1 cellular context compared by ENCODE assay signal in the genomic region with DNA sequence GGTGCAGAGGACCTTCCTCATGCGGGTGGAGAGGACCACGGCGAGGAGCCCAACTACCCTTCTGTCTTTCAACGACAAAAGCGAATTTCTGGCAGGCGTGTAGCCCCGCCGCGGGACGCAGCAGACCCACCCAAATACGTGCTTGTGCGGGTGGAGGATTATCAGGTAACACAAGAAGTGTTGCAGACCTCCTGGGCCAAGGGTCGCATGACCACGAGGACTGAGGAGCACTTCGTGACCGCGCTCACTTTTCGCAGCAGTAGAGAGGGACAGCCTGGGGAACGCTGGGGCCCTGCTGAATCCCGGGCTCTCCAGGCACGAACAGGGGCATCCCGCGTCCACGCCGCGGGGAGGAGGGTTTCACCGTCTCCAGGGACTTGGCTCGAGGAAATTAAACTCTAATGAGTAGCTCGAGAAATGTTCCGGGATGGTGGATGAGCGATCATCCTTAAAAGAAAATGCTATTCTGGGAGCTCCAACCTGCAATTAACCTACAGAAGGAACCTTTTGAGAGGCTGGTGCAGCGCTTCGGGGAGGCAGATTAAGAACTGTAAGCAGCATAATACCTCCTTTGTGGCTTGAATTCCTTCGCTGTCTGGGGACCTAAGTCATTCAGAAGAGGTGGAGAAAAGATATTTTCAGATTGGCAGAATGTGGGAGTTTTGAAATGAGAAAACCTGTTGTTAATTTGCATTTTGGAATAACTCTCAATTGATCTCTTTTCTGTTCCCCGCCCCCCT.
TF ChIP-seq lines count a peak whose summit lies in the region.

No MANE protein-coding gene starts in this region.

TF ChIP-seq in SK-N-SH treated with all-trans-retinoic acid at 6 μM for 48 hours, 23 proteins besides CTCF, POLR2A, EP300 and RAD21 (continued from another document):
- TF ChIP-seq CREB5 (CRISPR knock-in tag; IDR thresholded peaks at IDR 0.05; ENCODE audit: low read depth) (no peak), CSDC2 (CRISPR knock-in tag; IDR thresholded peaks at IDR 0.05) (no peak), ISL1 (CRISPR knock-in tag; IDR thresholded peaks at IDR 0.05) (no peak), BACH2 (CRISPR knock-in tag; IDR thresholded peaks at IDR 0.05; ENCODE audit: borderline replicate concordance) (no peak), GLIS3 (CRISPR knock-in tag; IDR thresholded peaks at IDR 0.05) (no peak), SNAI2 (CRISPR knock-in tag; IDR thresholded peaks at IDR 0.05) (no peak), ZNF70 (CRISPR knock-in tag; IDR thresholded peaks at IDR 0.05) (no peak), RARB (CRISPR knock-in tag; IDR thresholded peaks at IDR 0.05) (no peak)
TF ChIP-seq in SK-N-SH treated with all-trans-retinoic acid at 6 μM for 48 hours: peak in this region for 0.
